In the genomic region with DNA sequence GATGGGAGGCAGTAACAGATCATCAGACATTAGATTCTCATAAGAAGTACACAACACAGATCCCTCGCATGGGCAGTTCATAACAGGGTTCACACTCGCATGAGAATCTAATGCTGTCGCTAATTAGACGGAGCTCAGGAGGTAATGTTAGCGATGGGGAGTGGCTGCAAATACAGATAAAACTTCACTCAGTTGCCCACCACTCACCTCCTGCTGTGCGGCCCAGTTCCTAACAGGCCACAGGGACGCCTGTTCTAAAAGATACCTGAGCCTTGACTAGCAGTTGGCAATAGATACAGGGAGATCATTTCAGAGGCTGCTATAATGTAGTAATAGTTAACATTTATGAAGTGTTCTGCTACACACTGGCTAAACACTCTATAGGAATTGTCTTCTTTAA, we compare ENCODE assay signal across 16 cellular contexts. TPM values are rescaled to one million over a fixed set of nuclear protein-coding genes. Genes with fewer than 3 reads are reported as not detected.
A peak's percentile ranks its signal among the peaks of the same experiment; 100 is the strongest.
DNase-seq lines count a peak whose midpoint lies in the region; ATAC-seq and TF ChIP-seq lines count a peak whose summit lies in the region.
"Had no signal": no experiment of that assay in that cellular context is flagged by ENCODE, and none has a peak within 500 bp of the region (broad histone marks: within the 10 kb centered on the region; RNA-seq: fewer than 3 reads in every experiment).

No MANE protein-coding gene starts in this region.

- H3K4me3 ChIP-seq in DND-41 (ENCODE audit: low read depth in 1 of 2, low read length in 2 of 2): no peak overlapping the region
- H3K4me3 ChIP-seq: MG63, Peyer's patch had no signal

- in situ Hi-C loops in GM13977 (cut with MboI; ENCODE audit: low pct_unique_long_range_greater_than_20kb, low sequenced_read_pairs, unreplicated experiment): no loop called here

- peaks cover 100% of the 10 kb centered on the region for H3K79me2 ChIP-seq in DND-41 (ENCODE audit: insufficient read depth, low read length)

- no peak overlapping the region for H2AFZ ChIP-seq in DND-41 (ENCODE audit: low read depth, low read length)

- H3K27me3 Mint-ChIP-seq in activated T-cell treated with anti-CD3 and anti-CD28 coated beads, Interleukin-2, amount 50 U/mL, for 72 hours (ENCODE audit: low read depth): no peaks in the 10 kb centered on the region
- H3K27me3 Mint-ChIP-seq in activated naive CD8-positive, alpha-beta T cell treated with anti-CD3 and anti-CD28 coated beads for 36 hours: no peaks in the 10 kb centered on the region
- H3K27me3 Mint-ChIP-seq in progenitor cell of endocrine pancreas: no peaks in the 10 kb centered on the region

- peak overlapping the region in 1 of 2 donors; percentile 15 for H3K4me3 Mint-ChIP-seq in activated T-cell treated with anti-CD3 and anti-CD28 coated beads, Interleukin-2, amount 50 U/mL, for 72 hours
- H3K4me3 Mint-ChIP-seq in activated naive CD8-positive, alpha-beta T cell treated with anti-CD3 and anti-CD28 coated beads for 36 hours: no peak overlapping the region
- no peak overlapping the region for H3K4me3 Mint-ChIP-seq in progenitor cell of endocrine pancreas (ENCODE audit: low read depth)

- TF ChIP-seq CTCF in DND-41 (IDR thresholded peaks at IDR 0.05; ENCODE audit: borderline replicate concordance, extremely low read depth, low read length, poor library complexity, severe bottlenecking) (no peak), progenitor cell of endocrine pancreas (IDR thresholded peaks at IDR 0.05; ENCODE audit: unreplicated experiment) (no peak), GM13977 (IDR thresholded peaks at IDR 0.05; ENCODE audit: extremely low read depth, insufficient read depth, missing control alignments) (no peak)

- peaks cover 54% of the 10 kb centered on the region for H3K36me3 ChIP-seq in DND-41 (ENCODE audit: insufficient read depth, low read length)

- H3K9me3 Mint-ChIP-seq in activated T-cell treated with anti-CD3 and anti-CD28 coated beads, Interleukin-2, amount 50 U/mL, for 72 hours: no peaks in the 10 kb centered on the region
- no peaks in the 10 kb centered on the region for H3K9me3 Mint-ChIP-seq in activated naive CD8-positive, alpha-beta T cell treated with anti-CD3 and anti-CD28 coated beads for 36 hours
- H3K9me3 Mint-ChIP-seq in progenitor cell of endocrine pancreas (ENCODE audit: low read depth): no peaks in the 10 kb centered on the region

- peaks cover 20 to 34% of the 10 kb centered on the region in 2 donors for H3K36me3 Mint-ChIP-seq in activated T-cell treated with anti-CD3 and anti-CD28 coated beads, Interleukin-2, amount 50 U/mL, for 72 hours (ENCODE audit: insufficient read depth in 2 of 2)
- H3K36me3 Mint-ChIP-seq in activated naive CD8-positive, alpha-beta T cell treated with anti-CD3 and anti-CD28 coated beads for 36 hours: peaks cover 79% of the 10 kb centered on the region
- H3K36me3 Mint-ChIP-seq in progenitor cell of endocrine pancreas (ENCODE audit: insufficient read depth): peaks cover 12% of the 10 kb centered on the region

- H3K4me1 ChIP-seq in DND-41 (ENCODE audit: insufficient read depth, low read length): peaks cover 53% of the 10 kb centered on the region

- H3K27ac Mint-ChIP-seq in activated T-cell treated with anti-CD3 and anti-CD28 coated beads, Interleukin-2, amount 50 U/mL, for 72 hours: peak overlapping the region; percentile 16
- peak overlapping the region; percentile 32 for H3K27ac Mint-ChIP-seq in activated naive CD8-positive, alpha-beta T cell treated with anti-CD3 and anti-CD28 coated beads for 36 hours
- peak overlapping the region; percentile 73 for H3K27ac Mint-ChIP-seq in progenitor cell of endocrine pancreas

- no peak overlapping the region for H3K9ac ChIP-seq in DND-41 (ENCODE audit: low read depth, low read length)
- H3K9ac ChIP-seq: KMS-11 had no signal

- peak overlapping the region; percentile 29 for H3K4me2 ChIP-seq in DND-41 (ENCODE audit: insufficient read depth, low read length)
- H3K4me2 ChIP-seq: KMS-11 had no signal

- no peak for ATAC-seq in activated T-cell treated with anti-CD3 and anti-CD28 coated beads, Interleukin-2, amount 50 U/mL, for 72 hours (replicated peaks in 1 of 2)
- ATAC-seq in DND-41 (ENCODE audit: insufficient read depth, low read depth) (no peak), HG03442 (IDR thresholded peaks at IDR 0.05; ENCODE audit: unreplicated experiment) (no peak)

- no peaks in the 10 kb centered on the region for H3K9me3 ChIP-seq in DND-41 (ENCODE audit: insufficient read depth, low read length, severe bottlenecking)
- H3K9me3 ChIP-seq: MG63, Peyer's patch had no signal

- peaks cover 95% of the 10 kb centered on the region for H3K4me1 Mint-ChIP-seq in activated T-cell treated with anti-CD3 and anti-CD28 coated beads, Interleukin-2, amount 50 U/mL, for 72 hours (ENCODE audit: low read depth)
- peaks cover 70% of the 10 kb centered on the region for H3K4me1 Mint-ChIP-seq in activated naive CD8-positive, alpha-beta T cell treated with anti-CD3 and anti-CD28 coated beads for 36 hours
- H3K4me1 Mint-ChIP-seq in progenitor cell of endocrine pancreas (ENCODE audit: low read depth): peaks cover 13% of the 10 kb centered on the region

- DNase-seq in activated T-cell treated with anti-CD3 and anti-CD28 coated beads, Interleukin-2, amount 50 U/mL, for 72 hours: no peak
- no peak for DNase-seq in activated T-cell treated with anti-CD3 and anti-CD28 coated beads, Interleukin-2, amount 50 U/mL, for 48 hours
- no peak for DNase-seq in DND-41
- DNase-seq in activated naive CD8-positive, alpha-beta T cell treated with anti-CD3 and anti-CD28 coated beads for 36 hours: no peak
- no peak for DNase-seq in progenitor cell of endocrine pancreas (ENCODE audit: low spot score, unreplicated experiment)
- DNase-seq in NCI-H187 (lab: John Stamatoyannopoulos, UW): no peak
- DNase-seq in GM13977 (ENCODE audit: low spot score): no peak
- DNase-seq: MG63, NCI-H1105, NCI-H1694 treated with DMSO at 0.1 percent for 48 hours, NCI-H446 treated with DMSO at 0.1 percent for 48 hours, NCI-H748 treated with DMSO at 0.1 percent for 48 hours, Peyer's patch, SHP77 had no signal

- H3K27me3 ChIP-seq in DND-41 (ENCODE audit: insufficient read depth, low read length, poor library complexity): no peaks in the 10 kb centered on the region
- H3K27me3 ChIP-seq: MG63, Peyer's patch had no signal

- no peak overlapping the region for H3K27ac ChIP-seq in DND-41 (ENCODE audit: low read length)
- H3K27ac ChIP-seq: KMS-11, Peyer's patch had no signal

- H4K20me1 ChIP-seq in DND-41 (ENCODE audit: insufficient read depth, low read length): peaks cover 88% of the 10 kb centered on the region

RNA-seq across cellular contexts. Expression of a gene that starts 4.9 kb away (rescaled TPM):
- 10 to 100 TPM; 22.2 to 29.3 TPM for total RNA-seq in activated T-cell treated with anti-CD3 and anti-CD28 coated beads, Interleukin-2, amount 50 U/mL, for 72 hours
- total RNA-seq in activated naive CD8-positive, alpha-beta T cell treated with anti-CD3 and anti-CD28 coated beads for 36 hours: 10 to 100 TPM; 52.7 to 55.2 TPM
- total RNA-seq in progenitor cell of endocrine pancreas: 19.2 and 23.8 TPM in 2 replicates

RNA-seq across cellular contexts. Expression of a gene that starts 5.2 kb away (rescaled TPM):
- total RNA-seq in activated T-cell treated with anti-CD3 and anti-CD28 coated beads, Interleukin-2, amount 50 U/mL, for 72 hours: 100 to 1,000 TPM; 236 to 324 TPM
- 100 to 1,000 TPM; 137 to 143 TPM for total RNA-seq in activated naive CD8-positive, alpha-beta T cell treated with anti-CD3 and anti-CD28 coated beads for 36 hours
- total RNA-seq in progenitor cell of endocrine pancreas: 162 and 177 TPM in 2 replicates

Comparison
In these comparisons a context has a peak if more than half of its experiments do, and no peak if none do; other contexts are left out.
1. H3K27ac Mint-ChIP-seq: peak in every context shown above with its lines; median percentile 73 in progenitor cell of endocrine pancreas; 32 in activated naive CD8-positive, alpha-beta T cell treated with anti-CD3 and anti-CD28 coated beads for 36 hours; 16 in activated T-cell treated with anti-CD3 and anti-CD28 coated beads, Interleukin-2, amount 50 U/mL, for 72 hours.